Comparison of ENCODE assay signal across 4 cellular contexts in genomic region chr4:154341448-154341847, GRCh38.
TF ChIP-seq lines count a peak whose summit lies in the region.

No MANE protein-coding gene starts in this region.

TF ChIP-seq in HepG2, 621 proteins besides CTCF, POLR2A, EP300 and RAD21:
- TF ChIP-seq MAFF (IDR thresholded peaks at IDR 0.05; ENCODE audit: low read depth, low read length) (peak; percentile 56; the same call in 1 of the 2 replicates), MAFK (conservative IDR thresholded peaks at IDR 0.05 in 1 of 2, IDR thresholded peaks at IDR 0.05 in 1 of 2; ENCODE audit: low read length in 2 of 2) (peak in 1 of 2 experiments; percentile 68; a peak in 3 of 4 replicates), MATR3 (CRISPR knock-in tag; IDR thresholded peaks at IDR 0.05) (no peak), DR1 (CRISPR knock-in tag; IDR thresholded peaks at IDR 0.05) (no peak)

TF ChIP-seq in A549, 52 proteins besides CTCF, POLR2A, EP300 and RAD21:
- peak; percentile 31 for TF ChIP-seq MAFK (IDR thresholded peaks at IDR 0.05; ENCODE audit: partially characterized antibody)
- no peak for TF ChIP-seq BCL3 (IDR thresholded peaks at IDR 0.05)
TF ChIP-seq in A549: peak in this region for 1.

TF ChIP-seq in IMR-90, 13 proteins besides CTCF, POLR2A, EP300 and RAD21:
- TF ChIP-seq MAFK (IDR thresholded peaks at IDR 0.05; ENCODE audit: low read depth, low read length) = peak; percentile 41; the same call in 1 of the 2 replicates
- TF ChIP-seq CEBPB (IDR thresholded peaks at IDR 0.05; ENCODE audit: low read depth, low read length) = no peak

TF ChIP-seq in K562, 482 proteins besides CTCF, POLR2A, EP300 and RAD21:
- TF ChIP-seq MAFF (IDR thresholded peaks at IDR 0.05; ENCODE audit: low read length) = peak; percentile 12; the same call in 1 of the 2 replicates
- TF ChIP-seq MAFG (tag; conservative IDR thresholded peaks at IDR 0.05) = peak; percentile 32; the same call in 1 of the 2 replicates
- TF ChIP-seq CHD4 (IDR thresholded peaks at IDR 0.05; ENCODE audit: insufficient read depth, insufficient replicate concordance, low read depth, low read length, poor library complexity, severe bottlenecking) = no peak
- TF ChIP-seq ZNF311 (CRISPR knock-in tag; IDR thresholded peaks at IDR 0.05) = no peak
- no peak for TF ChIP-seq PTRF (tag; IDR thresholded peaks at IDR 0.05)
- TF ChIP-seq ZNF316 (IDR thresholded peaks at IDR 0.05) = peak; percentile 81
- TF ChIP-seq HMG20B (CRISPR knock-in tag; IDR thresholded peaks at IDR 0.05) = no peak
- TF ChIP-seq TRIM24 (IDR thresholded peaks at IDR 0.05) = no peak
- peak; percentile 22; the same call in 1 of the 2 replicates for TF ChIP-seq MAFK (IDR thresholded peaks at IDR 0.05; ENCODE audit: low read length)
- TF ChIP-seq, protein P1, sequence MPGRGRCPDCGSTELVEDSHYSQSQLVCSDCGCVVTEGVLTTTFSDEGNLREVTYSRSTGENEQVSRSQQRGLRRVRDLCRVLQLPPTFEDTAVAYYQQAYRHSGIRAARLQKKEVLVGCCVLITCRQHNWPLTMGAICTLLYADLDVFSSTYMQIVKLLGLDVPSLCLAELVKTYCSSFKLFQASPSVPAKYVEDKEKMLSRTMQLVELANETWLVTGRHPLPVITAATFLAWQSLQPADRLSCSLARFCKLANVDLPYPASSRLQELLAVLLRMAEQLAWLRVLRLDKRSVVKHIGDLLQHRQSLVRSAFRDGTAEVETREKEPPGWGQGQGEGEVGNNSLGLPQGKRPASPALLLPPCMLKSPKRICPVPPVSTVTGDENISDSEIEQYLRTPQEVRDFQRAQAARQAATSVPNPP (IDR thresholded peaks at IDR 0.05; ENCODE audit: borderline replicate concordance, insufficient read depth, insufficient read length) = no peak
- no peak for TF ChIP-seq CBX5 (IDR thresholded peaks at IDR 0.05; ENCODE audit: borderline replicate concordance, low read depth)
- no peak for TF ChIP-seq MBD1 (CRISPR knock-in tag; IDR thresholded peaks at IDR 0.05)
- TF ChIP-seq, protein P2, sequence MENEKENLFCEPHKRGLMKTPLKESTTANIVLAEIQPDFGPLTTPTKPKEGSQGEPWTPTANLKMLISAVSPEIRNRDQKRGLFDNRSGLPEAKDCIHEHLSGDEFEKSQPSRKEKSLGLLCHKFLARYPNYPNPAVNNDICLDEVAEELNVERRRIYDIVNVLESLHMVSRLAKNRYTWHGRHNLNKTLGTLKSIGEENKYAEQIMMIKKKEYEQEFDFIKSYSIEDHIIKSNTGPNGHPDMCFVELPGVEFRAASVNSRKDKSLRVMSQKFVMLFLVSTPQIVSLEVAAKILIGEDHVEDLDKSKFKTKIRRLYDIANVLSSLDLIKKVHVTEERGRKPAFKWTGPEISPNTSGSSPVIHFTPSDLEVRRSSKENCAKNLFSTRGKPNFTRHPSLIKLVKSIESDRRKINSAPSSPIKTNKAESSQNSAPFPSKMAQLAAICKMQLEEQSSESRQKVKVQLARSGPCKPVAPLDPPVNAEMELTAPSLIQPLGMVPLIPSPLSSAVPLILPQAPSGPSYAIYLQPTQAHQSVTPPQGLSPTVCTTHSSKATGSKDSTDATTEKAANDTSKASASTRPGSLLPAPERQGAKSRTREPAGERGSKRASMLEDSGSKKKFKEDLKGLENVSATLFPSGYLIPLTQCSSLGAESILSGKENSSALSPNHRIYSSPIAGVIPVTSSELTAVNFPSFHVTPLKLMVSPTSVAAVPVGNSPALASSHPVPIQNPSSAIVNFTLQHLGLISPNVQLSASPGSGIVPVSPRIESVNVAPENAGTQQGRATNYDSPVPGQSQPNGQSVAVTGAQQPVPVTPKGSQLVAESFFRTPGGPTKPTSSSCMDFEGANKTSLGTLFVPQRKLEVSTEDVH (IDR thresholded peaks at IDR 0.05; ENCODE audit: low read depth, partially characterized antibody) = no peak
- peak; percentile 67 for TF ChIP-seq C11orf30 (IDR thresholded peaks at IDR 0.05; ENCODE audit: low read depth)
- no peak for TF ChIP-seq CREB3L1 (IDR thresholded peaks at IDR 0.05; ENCODE audit: borderline replicate concordance, low read depth)
